ENCODE assay signal across 10 cellular contexts in genomic region chr10:22765660-22766547, GRCh38. TPM values are rescaled to one million over a fixed set of nuclear protein-coding genes. Genes with fewer than 3 reads are reported as not detected.
DNase-seq lines count a peak whose midpoint lies in the region; ATAC-seq and TF ChIP-seq lines count a peak whose summit lies in the region.
"Had no signal": no experiment of that assay in that cellular context is flagged by ENCODE, and none has a peak within 500 bp of the region (broad histone marks: within the 10 kb centered on the region; RNA-seq: fewer than 3 reads in every experiment).

No MANE protein-coding gene starts in this region.

- TF ChIP-seq CTCF in left lung (IDR thresholded peaks at IDR 0.05) = no peak
- TF ChIP-seq CTCF in esophagus muscularis mucosa (IDR thresholded peaks at IDR 0.05) = no peak
- TF ChIP-seq CTCF in transverse colon (IDR thresholded peaks at IDR 0.05) = no peak

- H3K27ac ChIP-seq in left lung = no peak overlapping the region
- H3K27ac ChIP-seq in esophagus muscularis mucosa (replicated peaks in 1 of 4) = peak overlapping the region in 1 of 4 donors; percentile 54
- peak overlapping the region in 1 of 4 donors; percentile 3 for H3K27ac ChIP-seq in transverse colon

- H3K4me3 ChIP-seq in left lung = no peak overlapping the region
- H3K4me3 ChIP-seq in esophagus muscularis mucosa = no peak overlapping the region
- H3K4me3 ChIP-seq in transverse colon = no peak overlapping the region

- in situ Hi-C loops in transverse colon (cut with MboI; ENCODE audit: low pct_ligation_motif_present in 1 of 4, low pct_unique_long_range_greater_than_20kb in 1 of 4, low sequenced_read_pairs in 3 of 4) = no loop called here

- no peaks in the 10 kb centered on the region for H3K36me3 ChIP-seq in left lung
- H3K36me3 ChIP-seq in esophagus muscularis mucosa = no peaks in the 10 kb centered on the region
- H3K36me3 ChIP-seq in transverse colon = no peaks in the 10 kb centered on the region

- 63% methylated on average over 6 of the region's 6 CpGs for WGBS in esophagus muscularis mucosa
- 73 to 80% methylated on average over 5 to 6 of the region's 6 CpGs for WGBS in transverse colon (ENCODE audit: low coverage in 1 of 2), 2 donors

- ATAC-seq in GM18517 (IDR thresholded peaks at IDR 0.05; ENCODE audit: unreplicated experiment) = peak; percentile 84
- peak; percentile 66 for ATAC-seq in GM21528 (IDR thresholded peaks at IDR 0.05; ENCODE audit: low FRiP score, unreplicated experiment)
- peak; percentile 79 for ATAC-seq in HG03460 (IDR thresholded peaks at IDR 0.05; ENCODE audit: unreplicated experiment)
- peak; percentile 54 for ATAC-seq in left lung

- DNase-seq in left lung (no peak), esophagus muscularis mucosa (ENCODE audit: extremely low spot score) (no peak), transverse colon (no peak)
- no peak for DNase-seq in stimulated activated naive CD4-positive, alpha-beta T cell (lab: John Stamatoyannopoulos, UW)
- no peak for DNase-seq in stimulated activated CD4-positive, alpha-beta T cell treated with anti-CD3 and anti-CD28 coated beads, Interleukin-15, amount 100 ng/mL, for 24 hours
- DNase-seq: NCI-H187, retina had no signal

- intact Hi-C loops in left lung (cut with DNase I) (no loop called here), esophagus muscularis mucosa (cut with DNase I) (no loop called here), transverse colon (cut with DNase I; ENCODE audit: low total_unique reads) (no loop called here)

- TF ChIP-seq EP300 in esophagus muscularis mucosa (IDR thresholded peaks at IDR 0.05) = no peak
- no peak for TF ChIP-seq EP300 in transverse colon (IDR thresholded peaks at IDR 0.05; ENCODE audit: low read depth)

- H3K4me1 ChIP-seq in left lung (peaks cover 0 to 20% of the 10 kb centered on the region in 2 donors), esophagus muscularis mucosa (peaks cover 13 to 51% (median 42%) of the 10 kb centered on the region in 4 donors), transverse colon (peaks cover 0 to 6% (median 0%) of the 10 kb centered on the region in 4 donors)

- TF ChIP-seq POLR2A in esophagus muscularis mucosa (IDR thresholded peaks at IDR 0.05; ENCODE audit: low read depth) (no peak), transverse colon (IDR thresholded peaks at IDR 0.05) (no peak)

- H3K9me3 ChIP-seq in left lung (no peaks in the 10 kb centered on the region), esophagus muscularis mucosa (peaks cover 0 to 3% (median 0%) of the 10 kb centered on the region in 4 donors), transverse colon (no peaks in the 10 kb centered on the region)

- H3K27me3 ChIP-seq in left lung = no peaks in the 10 kb centered on the region
- H3K27me3 ChIP-seq in esophagus muscularis mucosa = no peaks in the 10 kb centered on the region
- H3K27me3 ChIP-seq in transverse colon = no peaks in the 10 kb centered on the region

RNA-seq across cellular contexts. Expression of gene PIP4K2A, which starts 51.5 kb away (rescaled TPM):
- total RNA-seq in left lung (10 to 100 TPM; 41.0 to 53.8 TPM), esophagus muscularis mucosa (10 to 100 TPM; 26.2 to 34.3 (median 32.5) TPM), transverse colon (10 to 100 TPM in 3 of 4 donors, 1 to 10 TPM in 1; 2.6 to 14.9 (median 12.4) TPM)
